28 cellular contexts compared by ENCODE assay signal in the genomic region with DNA sequence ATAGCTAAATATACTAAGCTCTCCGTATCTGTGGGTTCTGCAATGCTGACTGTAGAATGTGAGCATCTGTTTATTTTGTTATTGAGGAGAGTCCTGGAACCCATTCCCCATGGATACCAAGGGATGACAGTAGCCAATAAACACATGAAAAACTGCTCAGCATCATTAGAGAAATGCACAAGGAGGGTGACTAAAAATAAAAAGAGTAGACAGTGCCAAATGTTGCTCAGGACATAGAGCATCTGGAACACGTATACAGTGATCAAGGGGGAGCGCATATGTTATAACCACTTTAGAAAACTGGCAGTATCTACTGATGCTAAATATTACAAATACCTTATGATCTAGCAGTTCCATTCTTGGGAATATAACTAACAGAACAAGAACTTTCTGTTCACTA. TPM values are rescaled to one million over a fixed set of nuclear protein-coding genes. Genes with fewer than 3 reads are reported as not detected.
"Had no signal": no experiment of that assay in that cellular context is flagged by ENCODE, and none has a peak within 500 bp of the region (broad histone marks: within the 10 kb centered on the region; RNA-seq: fewer than 3 reads in every experiment).

No MANE protein-coding gene starts in this region.

- H3K4me3 Mint-ChIP-seq: activated naive CD4-positive, alpha-beta T cell treated with anti-CD3 and anti-CD28 coated beads, Interleukin-2, amount 10 ng/mL, durations not matched to agents 7 days and 5 days; activated T-cell treated with anti-CD3 and anti-CD28 coated beads, Interleukin-2, amount 50 U/mL, for 4 hours; immature natural killer cell; natural killer cell treated with Interleukin-12 subunit alpha and Interleukin-12 subunit beta and Interleukin-15 and Interleukin-18, amount 100 ng/mL, for 72 hours; T-helper 2 cell treated with Interferon-gamma antibody and Interleukin-4, amounts not matched to agents 5 μg/mL and 100 μg/mL, for 36 hours had no signal

- H3K36me3 ChIP-seq: ovary, prostate gland, uterus had no signal

- H3K9me3 Mint-ChIP-seq: activated naive CD4-positive, alpha-beta T cell treated with anti-CD3 and anti-CD28 coated beads, Interleukin-2, amount 10 ng/mL, durations not matched to agents 7 days and 5 days; activated T-cell treated with anti-CD3 and anti-CD28 coated beads, Interleukin-2, amount 50 U/mL, for 4 hours; immature natural killer cell; natural killer cell treated with Interleukin-12 subunit alpha and Interleukin-12 subunit beta and Interleukin-15 and Interleukin-18, amount 100 ng/mL, for 72 hours; T-helper 2 cell treated with Interferon-gamma antibody and Interleukin-4, amounts not matched to agents 5 μg/mL and 100 μg/mL, for 36 hours had no signal

- H3K27me3 ChIP-seq: adrenal gland, ascending aorta, brain microvascular endothelial cell, esophagus squamous epithelium, hepatocyte, neutrophil, ovary, spleen, testis, uterus had no signal

- H3K27me3 Mint-ChIP-seq: activated naive CD4-positive, alpha-beta T cell treated with anti-CD3 and anti-CD28 coated beads, Interleukin-2, amount 10 ng/mL, durations not matched to agents 7 days and 5 days; natural killer cell treated with Interleukin-12 subunit alpha and Interleukin-12 subunit beta and Interleukin-15 and Interleukin-18, amount 100 ng/mL, for 72 hours had no signal

- H3K9me3 ChIP-seq: adrenal gland, ascending aorta, esophagus squamous epithelium, neutrophil, ovary, prostate gland, spleen, testis, uterus had no signal

- H3K4me1 Mint-ChIP-seq: activated naive CD4-positive, alpha-beta T cell treated with anti-CD3 and anti-CD28 coated beads, Interleukin-2, amount 10 ng/mL, durations not matched to agents 7 days and 5 days had no signal

- H3K27ac Mint-ChIP-seq: activated naive CD4-positive, alpha-beta T cell treated with anti-CD3 and anti-CD28 coated beads, Interleukin-2, amount 10 ng/mL, durations not matched to agents 7 days and 5 days; T-helper 2 cell treated with Interferon-gamma antibody and Interleukin-4, amounts not matched to agents 5 μg/mL and 100 μg/mL, for 36 hours had no signal

- ATAC-seq: activated T-cell treated with anti-CD3 and anti-CD28 coated beads, Interleukin-2, amount 50 U/mL, for 4 hours; natural killer cell treated with Interleukin-12 subunit alpha and Interleukin-12 subunit beta and Interleukin-15 and Interleukin-18, amount 100 ng/mL, for 72 hours had no signal

- DNase-seq: activated CD4-positive, alpha-beta T cell treated with anti-CD3 and anti-CD28 coated beads for 1 hour; activated CD4-positive, alpha-beta T cell treated with anti-CD3 and anti-CD28 coated beads, Interleukin-2, amount 50 U/mL, for 1 hour; activated CD8-positive, alpha-beta memory T cell treated with anti-CD3 and anti-CD28 coated beads for 24 hours; activated CD8-positive, alpha-beta memory T cell treated with anti-CD3 and anti-CD28 coated beads, Interleukin-2, amount 50 U/mL, for 48 hours; activated effector memory CD4-positive, alpha-beta T cell treated with anti-CD3 and anti-CD28 coated beads, Interleukin-2, amount 50 U/mL, for 16 hours; activated naive CD4-positive, alpha-beta T cell treated with anti-CD3 and anti-CD28 coated beads, Interleukin-2, amount 10 ng/mL, durations not matched to agents 7 days and 5 days; activated T-cell treated with anti-CD3 and anti-CD28 coated beads, Interleukin-2, amount 50 U/mL, for 4 hours; adrenal gland; brain microvascular endothelial cell; central memory CD4-positive, alpha-beta T cell; effector memory CD4-positive, alpha-beta T cell; esophagus squamous epithelium; foreskin fibroblast; immature natural killer cell; ovary; spleen; stimulated activated CD4-positive, alpha-beta T cell treated with anti-CD3 and anti-CD28 coated beads, Interleukin-4, amount 100 ng/mL, for 1 hour; stimulated activated naive CD4-positive, alpha-beta T cell; testis; trophoblast cell; uterus; WERI-Rb-1 had no signal

- H3K27ac ChIP-seq: adrenal gland, ascending aorta, brain microvascular endothelial cell, esophagus squamous epithelium, hepatocyte, neutrophil, ovary, prostate gland, spleen, testis, uterus, WERI-Rb-1 had no signal

- H3K4me3 ChIP-seq: adrenal gland, ascending aorta, esophagus squamous epithelium, hepatocyte, ovary, prostate gland, spleen, testis, uterus had no signal

- H3K4me1 ChIP-seq: adrenal gland, ascending aorta, esophagus squamous epithelium, prostate gland, testis, uterus had no signal

RNA-seq across cellular contexts. Expression of gene ROPN1L, which starts 57.2 kb away (rescaled TPM):
- total RNA-seq: ascending aorta had no signal
- polyA plus RNA-seq: hepatocyte had no signal
